9 cellular contexts compared by ENCODE assay signal in genomic region chr3:172326993-172327392, GRCh38.
"Had no signal": no experiment of that assay in that cellular context is flagged by ENCODE, and none has a peak within 500 bp of the region (broad histone marks: within the 10 kb centered on the region; RNA-seq: fewer than 3 reads in every experiment).

No MANE protein-coding gene starts in this region.

- H2AFZ ChIP-seq: GM23248 had no signal

- H3K27ac ChIP-seq: GM23248, HL-60 had no signal

- H3K4me3 Mint-ChIP-seq: HFFc6 had no signal

- H3K9me3 Mint-ChIP-seq: HFFc6 had no signal

- H3K4me3 ChIP-seq: GM23248, HAP-1, K562 had no signal

- DNase-seq: GM23248, GOT3, H7, HFFc6, IMR-90, KG1 had no signal

- FAIRE-seq: K562 had no signal

- H3K9me3 ChIP-seq: HAP-1 had no signal

- H3K4me1 ChIP-seq: HAP-1 had no signal

- H3K9ac ChIP-seq: GM23248 had no signal
